ENCODE assay signal across 1 cellular context in the genomic region with DNA sequence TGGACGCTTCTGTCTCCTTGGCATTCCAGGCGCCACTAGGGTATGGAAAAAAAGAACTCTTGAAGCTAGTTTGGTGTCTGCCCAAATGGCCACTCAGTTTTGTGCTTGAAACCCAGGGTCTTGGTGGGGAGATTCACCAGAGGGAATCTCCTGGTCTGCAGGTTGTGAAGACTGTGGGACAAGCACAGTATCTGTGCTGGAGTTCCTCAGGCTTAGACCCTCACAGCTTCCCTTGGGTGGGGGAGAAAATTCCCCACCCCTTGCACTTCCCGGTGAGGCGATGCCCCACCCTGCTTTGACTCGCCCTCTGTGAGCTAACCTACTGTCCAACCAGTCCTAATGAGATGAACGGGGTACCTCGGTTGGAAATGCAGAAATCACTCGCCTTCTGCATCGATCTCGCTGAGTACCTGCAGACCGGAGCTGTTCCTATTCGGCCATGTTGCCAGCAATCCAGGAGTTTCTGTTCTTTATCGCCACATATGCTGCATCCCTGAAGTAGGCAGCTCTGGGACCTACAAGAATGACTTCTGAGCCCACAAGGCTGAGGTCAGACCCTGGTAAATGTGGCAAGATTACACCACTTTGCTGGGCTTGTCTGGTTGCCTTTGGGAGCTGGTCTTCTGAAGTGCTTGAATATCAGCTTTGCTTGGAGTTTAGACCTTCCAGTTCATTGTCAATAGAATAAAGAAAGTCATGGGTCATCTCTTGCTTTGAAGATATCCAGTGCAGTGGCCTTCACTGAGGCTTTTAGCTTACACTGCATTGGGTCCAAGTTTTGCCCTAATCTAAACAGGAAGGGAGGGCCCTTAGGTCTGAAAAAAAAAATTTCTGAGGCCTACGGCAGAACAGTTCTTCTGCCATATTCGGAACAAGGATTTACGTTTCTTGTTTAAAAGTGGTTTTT.
TF ChIP-seq lines count a peak whose summit lies in the region.

No MANE protein-coding gene starts in this region.

TF ChIP-seq in HepG2, 621 proteins besides CTCF, POLR2A, EP300 and RAD21 (continues in another document):
- TF ChIP-seq CREM (IDR thresholded peaks at IDR 0.05) (peak; percentile 49; the same call in 1 of the 2 replicates), CREM (CRISPR knock-in tag; IDR thresholded peaks at IDR 0.05) (no peak), PHF20 (CRISPR knock-in tag; IDR thresholded peaks at IDR 0.05) (no peak), ZMYM4 (CRISPR knock-in tag; IDR thresholded peaks at IDR 0.05) (peak; percentile 87), SP5 (CRISPR knock-in tag; IDR thresholded peaks at IDR 0.05; ENCODE audit: borderline replicate concordance, low read depth) (no peak; the same call in 1 of the 2 replicates), ATF4 (CRISPR knock-in tag; IDR thresholded peaks at IDR 0.05) (peak in 1 of 2 experiments; percentile 18; a peak in 1 of 4 replicates), HMG20A (CRISPR knock-in tag; IDR thresholded peaks at IDR 0.05; ENCODE audit: borderline replicate concordance) (peak; percentile 36; the same call in 1 of the 2 replicates), TCF7 (IDR thresholded peaks at IDR 0.05; ENCODE audit: low read depth) (peak; percentile 84), HINFP (CRISPR knock-in tag; IDR thresholded peaks at IDR 0.05; ENCODE audit: low read depth) (0 out of 2 replicates have a peak, but pooled peaks have one; percentile 52), MIER3 (CRISPR knock-in tag; IDR thresholded peaks at IDR 0.05; ENCODE audit: borderline replicate concordance) (0 out of 2 replicates have a peak, but pooled peaks have one; percentile 19), RARA (CRISPR knock-in tag; IDR thresholded peaks at IDR 0.05) (peak; percentile 60; the same call in 1 of the 2 replicates), RBM39 (IDR thresholded peaks at IDR 0.05; ENCODE audit: low read depth, low read length, poor library complexity, severe bottlenecking) (no peak), NR2F1 (CRISPR knock-in tag; IDR thresholded peaks at IDR 0.05) (peak in 1 of 2 experiments; percentile 42; a peak in 1 of 4 replicates), FOXJ3 (CRISPR knock-in tag; IDR thresholded peaks at IDR 0.05; ENCODE audit: borderline replicate concordance) (peak; percentile 40; the same call in 1 of the 2 replicates), MEIS2 (CRISPR knock-in tag; IDR thresholded peaks at IDR 0.05) (0 out of 2 replicates have a peak, but pooled peaks have one; percentile 53), FOSL2 (CRISPR knock-in tag; IDR thresholded peaks at IDR 0.05) (no peak), PPARG (CRISPR knock-in tag; conservative IDR thresholded peaks at IDR 0.05) (0 out of 2 replicates have a peak, but pooled peaks have one; percentile 41), HIVEP1 (CRISPR knock-in tag; IDR thresholded peaks at IDR 0.05) (no peak), GABPA (IDR thresholded peaks at IDR 0.05; ENCODE audit: low read depth, low read length) (no peak), GABPA (CRISPR knock-in tag; IDR thresholded peaks at IDR 0.05; ENCODE audit: low read depth) (peak; percentile 58), ISL2 (CRISPR knock-in tag; IDR thresholded peaks at IDR 0.05) (peak; percentile 76), NCOA2 (CRISPR knock-in tag; IDR thresholded peaks at IDR 0.05) (peak; percentile 47), SOX5 (CRISPR knock-in tag; IDR thresholded peaks at IDR 0.05; ENCODE audit: borderline replicate concordance) (peak; percentile 78; the same call in 1 of the 2 replicates), WIZ (CRISPR knock-in tag; IDR thresholded peaks at IDR 0.05) (0 out of 2 replicates have a peak, but pooled peaks have one; percentile 36), PHF21A (CRISPR knock-in tag; IDR thresholded peaks at IDR 0.05) (peak; percentile 24; the same call in 1 of the 2 replicates), SOX13 (IDR thresholded peaks at IDR 0.05) (peak; percentile 73), SOX13 (CRISPR knock-in tag; conservative IDR thresholded peaks at IDR 0.05 in 1 of 2, IDR thresholded peaks at IDR 0.05 in 1 of 2) (peak in 1 of 2 experiments; percentile 81; a peak in 1 of 4 replicates), YY1 (IDR thresholded peaks at IDR 0.05; ENCODE audit: insufficient read depth, insufficient replicate concordance, low read depth, low read length) (peak; percentile 11), SMYD3 (CRISPR knock-in tag; IDR thresholded peaks at IDR 0.05) (no peak), TARDBP (CRISPR knock-in tag; IDR thresholded peaks at IDR 0.05) (0 out of 2 replicates have a peak, but pooled peaks have one; percentile 16), ZNF724P (CRISPR knock-in tag; IDR thresholded peaks at IDR 0.05; ENCODE audit: borderline replicate concordance) (no peak), SATB2 (CRISPR knock-in tag; IDR thresholded peaks at IDR 0.05) (0 out of 2 replicates have a peak, but pooled peaks have one; percentile 27), ZBTB7B (CRISPR knock-in tag; IDR thresholded peaks at IDR 0.05) (0 out of 2 replicates have a peak, but pooled peaks have one; percentile 29), ZFY (CRISPR knock-in tag; IDR thresholded peaks at IDR 0.05) (0 out of 2 replicates have a peak, but pooled peaks have one; percentile 26), ZNF644 (CRISPR knock-in tag; IDR thresholded peaks at IDR 0.05; ENCODE audit: low read depth) (0 out of 2 replicates have a peak, but pooled peaks have one; percentile 62), NPAS2 (CRISPR knock-in tag; IDR thresholded peaks at IDR 0.05; ENCODE audit: borderline replicate concordance) (no peak), ZBTB4 (CRISPR knock-in tag; IDR thresholded peaks at IDR 0.05; ENCODE audit: borderline replicate concordance) (no peak), NCOR1 (IDR thresholded peaks at IDR 0.05; ENCODE audit: borderline replicate concordance, low read length) (peak; percentile 57; the same call in 1 of the 2 replicates), ZMYM2 (CRISPR knock-in tag; IDR thresholded peaks at IDR 0.05) (0 out of 2 replicates have a peak, but pooled peaks have one; percentile 57), BHLHE40 (IDR thresholded peaks at IDR 0.05; ENCODE audit: low read length) (no peak), HNF4G (IDR thresholded peaks at IDR 0.05; ENCODE audit: borderline replicate concordance, low read depth, low read length) (0 out of 2 replicates have a peak, but pooled peaks have one; percentile 27), HNF4G (CRISPR knock-in tag; IDR thresholded peaks at IDR 0.05; ENCODE audit: borderline replicate concordance, low read depth) (no peak)
- TF ChIP-seq, protein P1, sequence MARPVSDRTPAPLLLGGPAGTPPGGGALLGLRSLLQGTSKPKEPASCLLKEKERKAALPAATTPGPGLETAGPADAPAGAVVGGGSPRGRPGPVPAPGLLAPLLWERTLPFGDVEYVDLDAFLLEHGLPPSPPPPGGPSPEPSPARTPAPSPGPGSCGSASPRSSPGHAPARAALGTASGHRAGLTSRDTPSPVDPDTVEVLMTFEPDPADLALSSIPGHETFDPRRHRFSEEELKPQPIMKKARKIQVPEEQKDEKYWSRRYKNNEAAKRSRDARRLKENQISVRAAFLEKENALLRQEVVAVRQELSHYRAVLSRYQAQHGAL (CRISPR knock-in tag; IDR thresholded peaks at IDR 0.05; ENCODE audit: not compliant biosample characterization) = no peak
- TF ChIP-seq, protein P2, sequence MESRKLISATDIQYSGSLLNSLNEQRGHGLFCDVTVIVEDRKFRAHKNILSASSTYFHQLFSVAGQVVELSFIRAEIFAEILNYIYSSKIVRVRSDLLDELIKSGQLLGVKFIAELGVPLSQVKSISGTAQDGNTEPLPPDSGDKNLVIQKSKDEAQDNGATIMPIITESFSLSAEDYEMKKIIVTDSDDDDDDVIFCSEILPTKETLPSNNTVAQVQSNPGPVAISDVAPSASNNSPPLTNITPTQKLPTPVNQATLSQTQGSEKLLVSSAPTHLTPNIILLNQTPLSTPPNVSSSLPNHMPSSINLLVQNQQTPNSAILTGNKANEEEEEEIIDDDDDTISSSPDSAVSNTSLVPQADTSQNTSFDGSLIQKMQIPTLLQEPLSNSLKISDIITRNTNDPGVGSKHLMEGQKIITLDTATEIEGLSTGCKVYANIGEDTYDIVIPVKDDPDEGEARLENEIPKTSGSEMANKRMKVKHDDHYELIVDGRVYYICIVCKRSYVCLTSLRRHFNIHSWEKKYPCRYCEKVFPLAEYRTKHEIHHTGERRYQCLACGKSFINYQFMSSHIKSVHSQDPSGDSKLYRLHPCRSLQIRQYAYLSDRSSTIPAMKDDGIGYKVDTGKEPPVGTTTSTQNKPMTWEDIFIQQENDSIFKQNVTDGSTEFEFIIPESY (CRISPR knock-in tag; IDR thresholded peaks at IDR 0.05) = 0 out of 2 replicates have a peak, but pooled peaks have one; percentile 1
- TF ChIP-seq, protein P3, sequence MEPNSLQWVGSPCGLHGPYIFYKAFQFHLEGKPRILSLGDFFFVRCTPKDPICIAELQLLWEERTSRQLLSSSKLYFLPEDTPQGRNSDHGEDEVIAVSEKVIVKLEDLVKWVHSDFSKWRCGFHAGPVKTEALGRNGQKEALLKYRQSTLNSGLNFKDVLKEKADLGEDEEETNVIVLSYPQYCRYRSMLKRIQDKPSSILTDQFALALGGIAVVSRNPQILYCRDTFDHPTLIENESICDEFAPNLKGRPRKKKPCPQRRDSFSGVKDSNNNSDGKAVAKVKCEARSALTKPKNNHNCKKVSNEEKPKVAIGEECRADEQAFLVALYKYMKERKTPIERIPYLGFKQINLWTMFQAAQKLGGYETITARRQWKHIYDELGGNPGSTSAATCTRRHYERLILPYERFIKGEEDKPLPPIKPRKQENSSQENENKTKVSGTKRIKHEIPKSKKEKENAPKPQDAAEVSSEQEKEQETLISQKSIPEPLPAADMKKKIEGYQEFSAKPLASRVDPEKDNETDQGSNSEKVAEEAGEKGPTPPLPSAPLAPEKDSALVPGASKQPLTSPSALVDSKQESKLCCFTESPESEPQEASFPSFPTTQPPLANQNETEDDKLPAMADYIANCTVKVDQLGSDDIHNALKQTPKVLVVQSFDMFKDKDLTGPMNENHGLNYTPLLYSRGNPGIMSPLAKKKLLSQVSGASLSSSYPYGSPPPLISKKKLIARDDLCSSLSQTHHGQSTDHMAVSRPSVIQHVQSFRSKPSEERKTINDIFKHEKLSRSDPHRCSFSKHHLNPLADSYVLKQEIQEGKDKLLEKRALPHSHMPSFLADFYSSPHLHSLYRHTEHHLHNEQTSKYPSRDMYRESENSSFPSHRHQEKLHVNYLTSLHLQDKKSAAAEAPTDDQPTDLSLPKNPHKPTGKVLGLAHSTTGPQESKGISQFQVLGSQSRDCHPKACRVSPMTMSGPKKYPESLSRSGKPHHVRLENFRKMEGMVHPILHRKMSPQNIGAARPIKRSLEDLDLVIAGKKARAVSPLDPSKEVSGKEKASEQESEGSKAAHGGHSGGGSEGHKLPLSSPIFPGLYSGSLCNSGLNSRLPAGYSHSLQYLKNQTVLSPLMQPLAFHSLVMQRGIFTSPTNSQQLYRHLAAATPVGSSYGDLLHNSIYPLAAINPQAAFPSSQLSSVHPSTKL (CRISPR knock-in tag; IDR thresholded peaks at IDR 0.05) = peak; percentile 71
- TF ChIP-seq, protein P4, sequence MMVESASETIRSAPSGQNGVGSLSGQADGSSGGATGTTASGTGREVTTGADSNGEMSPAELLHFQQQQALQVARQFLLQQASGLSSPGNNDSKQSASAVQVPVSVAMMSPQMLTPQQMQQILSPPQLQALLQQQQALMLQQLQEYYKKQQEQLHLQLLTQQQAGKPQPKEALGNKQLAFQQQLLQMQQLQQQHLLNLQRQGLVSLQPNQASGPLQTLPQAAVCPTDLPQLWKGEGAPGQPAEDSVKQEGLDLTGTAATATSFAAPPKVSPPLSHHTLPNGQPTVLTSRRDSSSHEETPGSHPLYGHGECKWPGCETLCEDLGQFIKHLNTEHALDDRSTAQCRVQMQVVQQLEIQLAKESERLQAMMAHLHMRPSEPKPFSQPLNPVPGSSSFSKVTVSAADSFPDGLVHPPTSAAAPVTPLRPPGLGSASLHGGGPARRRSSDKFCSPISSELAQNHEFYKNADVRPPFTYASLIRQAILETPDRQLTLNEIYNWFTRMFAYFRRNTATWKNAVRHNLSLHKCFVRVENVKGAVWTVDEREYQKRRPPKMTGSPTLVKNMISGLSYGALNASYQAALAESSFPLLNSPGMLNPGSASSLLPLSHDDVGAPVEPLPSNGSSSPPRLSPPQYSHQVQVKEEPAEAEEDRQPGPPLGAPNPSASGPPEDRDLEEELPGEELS (CRISPR knock-in tag; IDR thresholded peaks at IDR 0.05) = peak; percentile 45; the same call in 1 of the 2 replicates
